In the genomic region with DNA sequence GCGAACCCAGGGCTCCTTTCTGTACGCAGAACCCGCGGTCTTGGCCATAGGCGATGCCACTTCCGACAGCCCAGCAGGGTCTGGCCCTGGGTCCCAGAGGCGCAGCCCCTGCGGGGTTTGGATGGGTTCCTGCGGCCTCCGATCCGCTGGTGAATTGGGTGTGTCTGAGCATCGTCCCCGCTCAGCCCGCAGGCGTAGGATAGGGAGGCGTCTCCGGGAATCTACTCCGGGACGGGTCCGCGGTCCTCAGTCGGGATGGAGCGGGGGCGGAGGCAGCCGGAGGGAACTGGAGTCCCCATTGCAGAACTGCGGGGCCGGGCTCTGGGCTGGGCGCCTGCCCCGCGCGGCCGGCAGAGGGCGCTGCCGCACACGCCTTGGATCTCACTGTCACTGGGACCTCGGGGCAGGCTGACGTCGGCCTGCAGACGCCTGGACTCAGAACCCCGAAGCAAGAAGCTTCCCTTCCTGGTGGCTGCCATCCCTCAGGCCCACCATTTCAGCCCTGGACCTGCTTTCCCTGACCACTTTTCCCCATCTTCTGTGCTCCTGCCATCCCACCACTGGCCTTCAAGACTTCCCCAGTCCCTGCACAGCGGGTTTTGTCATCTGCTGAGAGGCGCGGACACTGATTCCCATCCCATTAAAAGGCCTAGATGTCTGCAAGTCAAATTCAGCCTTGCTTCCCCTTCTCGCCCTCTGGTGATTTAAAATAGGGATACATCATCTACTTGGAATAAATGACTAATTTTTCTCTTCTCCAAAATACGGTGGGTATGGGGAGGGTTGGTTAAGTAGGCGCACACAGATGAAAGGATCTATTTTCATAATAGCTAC, we compare ENCODE assay signal across 1 cellular context.
TF ChIP-seq lines count a peak whose summit lies in the region.

No MANE protein-coding gene starts in this region.

TF ChIP-seq in H1, 55 proteins besides CTCF, POLR2A, EP300 and RAD21 (continued from another document):
- TF ChIP-seq, protein P1, sequence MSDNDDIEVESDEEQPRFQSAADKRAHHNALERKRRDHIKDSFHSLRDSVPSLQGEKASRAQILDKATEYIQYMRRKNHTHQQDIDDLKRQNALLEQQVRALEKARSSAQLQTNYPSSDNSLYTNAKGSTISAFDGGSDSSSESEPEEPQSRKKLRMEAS (IDR thresholded peaks at IDR 0.05): peak; percentile 69; the same call in 1 of the 2 replicates
- TF ChIP-seq PHF8 (conservative IDR thresholded peaks at IDR 0.05; ENCODE audit: low read depth, low read length) (no peak), SUZ12 (IDR thresholded peaks at IDR 0.05; ENCODE audit: low read length) (0 out of 2 replicates have a peak, but pooled peaks have one; percentile 25), JUND (IDR thresholded peaks at IDR 0.05; ENCODE audit: low read length) (peak; percentile 47; the same call in 1 of the 2 replicates), POLR2AphosphoS5 (IDR thresholded peaks at IDR 0.05; ENCODE audit: low read depth, low read length) (no peak; the same call in 1 of the 2 replicates), RBBP5 (IDR thresholded peaks at IDR 0.05; ENCODE audit: borderline replicate concordance, low read depth, low read length) (0 out of 2 replicates have a peak, but pooled peaks have one; percentile 57), ASH2L (IDR thresholded peaks at IDR 0.05; ENCODE audit: low read length) (peak; percentile 68), BRCA1 (IDR thresholded peaks at IDR 0.05; ENCODE audit: low read depth, low read length) (no peak), POU5F1 (IDR thresholded peaks at IDR 0.05; ENCODE audit: low read depth, low read length) (no peak), TCF12 (IDR thresholded peaks at IDR 0.05; ENCODE audit: low read depth, low read length) (0 out of 2 replicates have a peak, but pooled peaks have one; percentile 37), EZH2 (IDR thresholded peaks at IDR 0.05; ENCODE audit: low read depth, low read length, severe bottlenecking) (no peak), TBP (IDR thresholded peaks at IDR 0.05; ENCODE audit: low read depth, low read length) (peak; percentile 48; the same call in 1 of the 2 replicates), SP2 (IDR thresholded peaks at IDR 0.05; ENCODE audit: low read length) (no peak), SP1 (IDR thresholded peaks at IDR 0.05; ENCODE audit: low read depth, low read length) (no peak), RFX5 (IDR thresholded peaks at IDR 0.05; ENCODE audit: borderline replicate concordance, low read depth, low read length) (no peak), SIX5 (IDR thresholded peaks at IDR 0.05; ENCODE audit: low read depth, low read length) (no peak), KDM4A (IDR thresholded peaks at IDR 0.05; ENCODE audit: low read depth, low read length, severe bottlenecking) (peak; percentile 65), YY1 (IDR thresholded peaks at IDR 0.05; ENCODE audit: low read depth, low read length) (peak; percentile 49; the same call in 1 of the 2 replicates), TAF7 (optimal IDR thresholded peaks at IDR 0.05; ENCODE audit: borderline replicate concordance, low read depth, low read length) (peak; percentile 68), CBX5 (IDR thresholded peaks at IDR 0.05; ENCODE audit: low read depth, low read length) (no peak), SAP30 (IDR thresholded peaks at IDR 0.05; ENCODE audit: insufficient read depth, insufficient replicate concordance, low read length) (peak; percentile 67), CEBPB (IDR thresholded peaks at IDR 0.05; ENCODE audit: low read depth, low read length) (peak; percentile 22; the same call in 1 of the 2 replicates), RXRA (IDR thresholded peaks at IDR 0.05; ENCODE audit: insufficient read depth, low read depth, low read length) (no peak), KDM1A (IDR thresholded peaks at IDR 0.05; ENCODE audit: borderline replicate concordance, low read length) (0 out of 2 replicates have a peak, but pooled peaks have one; percentile 10), NRF1 (IDR thresholded peaks at IDR 0.05; ENCODE audit: low read depth, low read length) (no peak), TAF1 (IDR thresholded peaks at IDR 0.05; ENCODE audit: low read depth, low read length) (no peak; the same call in 1 of the 2 replicates), SP4 (IDR thresholded peaks at IDR 0.05; ENCODE audit: low read length) (no peak), FOSL1 (IDR thresholded peaks at IDR 0.05; ENCODE audit: insufficient read depth, low read depth, low read length) (no peak), SRF (IDR thresholded peaks at IDR 0.05; ENCODE audit: low read depth, low read length) (no peak), NANOG (IDR thresholded peaks at IDR 0.05; ENCODE audit: insufficient read depth, low read depth, low read length, poor library complexity, severe bottlenecking) (no peak), CBX8 (IDR thresholded peaks at IDR 0.05; ENCODE audit: borderline replicate concordance, low read depth, low read length) (no peak), MAFK (IDR thresholded peaks at IDR 0.05; ENCODE audit: low read depth, low read length) (no peak), SIN3A (conservative IDR thresholded peaks at IDR 0.05 in 1 of 2, IDR thresholded peaks at IDR 0.05 in 1 of 2; ENCODE audit: low read depth in 1 of 2, low read length in 2 of 2) (peak; percentile 53 to 86; a peak in 2 of 4 replicates), JUN (IDR thresholded peaks at IDR 0.05; ENCODE audit: low read depth, low read length) (no peak)
- TF ChIP-seq, protein P2, sequence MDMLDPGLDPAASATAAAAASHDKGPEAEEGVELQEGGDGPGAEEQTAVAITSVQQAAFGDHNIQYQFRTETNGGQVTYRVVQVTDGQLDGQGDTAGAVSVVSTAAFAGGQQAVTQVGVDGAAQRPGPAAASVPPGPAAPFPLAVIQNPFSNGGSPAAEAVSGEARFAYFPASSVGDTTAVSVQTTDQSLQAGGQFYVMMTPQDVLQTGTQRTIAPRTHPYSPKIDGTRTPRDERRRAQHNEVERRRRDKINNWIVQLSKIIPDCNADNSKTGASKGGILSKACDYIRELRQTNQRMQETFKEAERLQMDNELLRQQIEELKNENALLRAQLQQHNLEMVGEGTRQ (IDR thresholded peaks at IDR 0.05; ENCODE audit: low read length): no peak
- TF ChIP-seq, protein P3, sequence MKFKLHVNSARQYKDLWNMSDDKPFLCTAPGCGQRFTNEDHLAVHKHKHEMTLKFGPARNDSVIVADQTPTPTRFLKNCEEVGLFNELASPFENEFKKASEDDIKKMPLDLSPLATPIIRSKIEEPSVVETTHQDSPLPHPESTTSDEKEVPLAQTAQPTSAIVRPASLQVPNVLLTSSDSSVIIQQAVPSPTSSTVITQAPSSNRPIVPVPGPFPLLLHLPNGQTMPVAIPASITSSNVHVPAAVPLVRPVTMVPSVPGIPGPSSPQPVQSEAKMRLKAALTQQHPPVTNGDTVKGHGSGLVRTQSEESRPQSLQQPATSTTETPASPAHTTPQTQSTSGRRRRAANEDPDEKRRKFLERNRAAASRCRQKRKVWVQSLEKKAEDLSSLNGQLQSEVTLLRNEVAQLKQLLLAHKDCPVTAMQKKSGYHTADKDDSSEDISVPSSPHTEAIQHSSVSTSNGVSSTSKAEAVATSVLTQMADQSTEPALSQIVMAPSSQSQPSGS (IDR thresholded peaks at IDR 0.05; ENCODE audit: low read length): no peak; the same call in 1 of the 2 replicates
- TF ChIP-seq, protein P4, sequence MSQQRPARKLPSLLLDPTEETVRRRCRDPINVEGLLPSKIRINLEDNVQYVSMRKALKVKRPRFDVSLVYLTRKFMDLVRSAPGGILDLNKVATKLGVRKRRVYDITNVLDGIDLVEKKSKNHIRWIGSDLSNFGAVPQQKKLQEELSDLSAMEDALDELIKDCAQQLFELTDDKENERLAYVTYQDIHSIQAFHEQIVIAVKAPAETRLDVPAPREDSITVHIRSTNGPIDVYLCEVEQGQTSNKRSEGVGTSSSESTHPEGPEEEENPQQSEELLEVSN (IDR thresholded peaks at IDR 0.05): no peak
- TF ChIP-seq, protein P5, sequence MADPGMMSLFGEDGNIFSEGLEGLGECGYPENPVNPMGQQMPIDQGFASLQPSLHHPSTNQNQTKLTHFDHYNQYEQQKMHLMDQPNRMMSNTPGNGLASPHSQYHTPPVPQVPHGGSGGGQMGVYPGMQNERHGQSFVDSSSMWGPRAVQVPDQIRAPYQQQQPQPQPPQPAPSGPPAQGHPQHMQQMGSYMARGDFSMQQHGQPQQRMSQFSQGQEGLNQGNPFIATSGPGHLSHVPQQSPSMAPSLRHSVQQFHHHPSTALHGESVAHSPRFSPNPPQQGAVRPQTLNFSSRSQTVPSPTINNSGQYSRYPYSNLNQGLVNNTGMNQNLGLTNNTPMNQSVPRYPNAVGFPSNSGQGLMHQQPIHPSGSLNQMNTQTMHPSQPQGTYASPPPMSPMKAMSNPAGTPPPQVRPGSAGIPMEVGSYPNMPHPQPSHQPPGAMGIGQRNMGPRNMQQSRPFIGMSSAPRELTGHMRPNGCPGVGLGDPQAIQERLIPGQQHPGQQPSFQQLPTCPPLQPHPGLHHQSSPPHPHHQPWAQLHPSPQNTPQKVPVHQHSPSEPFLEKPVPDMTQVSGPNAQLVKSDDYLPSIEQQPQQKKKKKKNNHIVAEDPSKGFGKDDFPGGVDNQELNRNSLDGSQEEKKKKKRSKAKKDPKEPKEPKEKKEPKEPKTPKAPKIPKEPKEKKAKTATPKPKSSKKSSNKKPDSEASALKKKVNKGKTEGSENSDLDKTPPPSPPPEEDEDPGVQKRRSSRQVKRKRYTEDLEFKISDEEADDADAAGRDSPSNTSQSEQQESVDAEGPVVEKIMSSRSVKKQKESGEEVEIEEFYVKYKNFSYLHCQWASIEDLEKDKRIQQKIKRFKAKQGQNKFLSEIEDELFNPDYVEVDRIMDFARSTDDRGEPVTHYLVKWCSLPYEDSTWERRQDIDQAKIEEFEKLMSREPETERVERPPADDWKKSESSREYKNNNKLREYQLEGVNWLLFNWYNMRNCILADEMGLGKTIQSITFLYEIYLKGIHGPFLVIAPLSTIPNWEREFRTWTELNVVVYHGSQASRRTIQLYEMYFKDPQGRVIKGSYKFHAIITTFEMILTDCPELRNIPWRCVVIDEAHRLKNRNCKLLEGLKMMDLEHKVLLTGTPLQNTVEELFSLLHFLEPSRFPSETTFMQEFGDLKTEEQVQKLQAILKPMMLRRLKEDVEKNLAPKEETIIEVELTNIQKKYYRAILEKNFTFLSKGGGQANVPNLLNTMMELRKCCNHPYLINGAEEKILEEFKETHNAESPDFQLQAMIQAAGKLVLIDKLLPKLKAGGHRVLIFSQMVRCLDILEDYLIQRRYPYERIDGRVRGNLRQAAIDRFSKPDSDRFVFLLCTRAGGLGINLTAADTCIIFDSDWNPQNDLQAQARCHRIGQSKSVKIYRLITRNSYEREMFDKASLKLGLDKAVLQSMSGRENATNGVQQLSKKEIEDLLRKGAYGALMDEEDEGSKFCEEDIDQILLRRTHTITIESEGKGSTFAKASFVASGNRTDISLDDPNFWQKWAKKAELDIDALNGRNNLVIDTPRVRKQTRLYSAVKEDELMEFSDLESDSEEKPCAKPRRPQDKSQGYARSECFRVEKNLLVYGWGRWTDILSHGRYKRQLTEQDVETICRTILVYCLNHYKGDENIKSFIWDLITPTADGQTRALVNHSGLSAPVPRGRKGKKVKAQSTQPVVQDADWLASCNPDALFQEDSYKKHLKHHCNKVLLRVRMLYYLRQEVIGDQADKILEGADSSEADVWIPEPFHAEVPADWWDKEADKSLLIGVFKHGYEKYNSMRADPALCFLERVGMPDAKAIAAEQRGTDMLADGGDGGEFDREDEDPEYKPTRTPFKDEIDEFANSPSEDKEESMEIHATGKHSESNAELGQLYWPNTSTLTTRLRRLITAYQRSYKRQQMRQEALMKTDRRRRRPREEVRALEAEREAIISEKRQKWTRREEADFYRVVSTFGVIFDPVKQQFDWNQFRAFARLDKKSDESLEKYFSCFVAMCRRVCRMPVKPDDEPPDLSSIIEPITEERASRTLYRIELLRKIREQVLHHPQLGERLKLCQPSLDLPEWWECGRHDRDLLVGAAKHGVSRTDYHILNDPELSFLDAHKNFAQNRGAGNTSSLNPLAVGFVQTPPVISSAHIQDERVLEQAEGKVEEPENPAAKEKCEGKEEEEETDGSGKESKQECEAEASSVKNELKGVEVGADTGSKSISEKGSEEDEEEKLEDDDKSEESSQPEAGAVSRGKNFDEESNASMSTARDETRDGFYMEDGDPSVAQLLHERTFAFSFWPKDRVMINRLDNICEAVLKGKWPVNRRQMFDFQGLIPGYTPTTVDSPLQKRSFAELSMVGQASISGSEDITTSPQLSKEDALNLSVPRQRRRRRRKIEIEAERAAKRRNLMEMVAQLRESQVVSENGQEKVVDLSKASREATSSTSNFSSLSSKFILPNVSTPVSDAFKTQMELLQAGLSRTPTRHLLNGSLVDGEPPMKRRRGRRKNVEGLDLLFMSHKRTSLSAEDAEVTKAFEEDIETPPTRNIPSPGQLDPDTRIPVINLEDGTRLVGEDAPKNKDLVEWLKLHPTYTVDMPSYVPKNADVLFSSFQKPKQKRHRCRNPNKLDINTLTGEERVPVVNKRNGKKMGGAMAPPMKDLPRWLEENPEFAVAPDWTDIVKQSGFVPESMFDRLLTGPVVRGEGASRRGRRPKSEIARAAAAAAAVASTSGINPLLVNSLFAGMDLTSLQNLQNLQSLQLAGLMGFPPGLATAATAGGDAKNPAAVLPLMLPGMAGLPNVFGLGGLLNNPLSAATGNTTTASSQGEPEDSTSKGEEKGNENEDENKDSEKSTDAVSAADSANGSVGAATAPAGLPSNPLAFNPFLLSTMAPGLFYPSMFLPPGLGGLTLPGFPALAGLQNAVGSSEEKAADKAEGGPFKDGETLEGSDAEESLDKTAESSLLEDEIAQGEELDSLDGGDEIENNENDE (IDR thresholded peaks at IDR 0.05; ENCODE audit: insufficient replicate concordance, low read length): no peak
- TF ChIP-seq, protein P6, sequence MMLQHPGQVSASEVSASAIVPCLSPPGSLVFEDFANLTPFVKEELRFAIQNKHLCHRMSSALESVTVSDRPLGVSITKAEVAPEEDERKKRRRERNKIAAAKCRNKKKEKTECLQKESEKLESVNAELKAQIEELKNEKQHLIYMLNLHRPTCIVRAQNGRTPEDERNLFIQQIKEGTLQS (IDR thresholded peaks at IDR 0.05; ENCODE audit: insufficient read depth, low read depth, low read length): no peak
